Comparison of ENCODE assay signal across 8 cellular contexts in genomic region chr15:69478259-69478687, GRCh38. TPM values are rescaled to one million over a fixed set of nuclear protein-coding genes. Genes with fewer than 3 reads are reported as not detected.
DNase-seq lines count a peak whose midpoint lies in the region; ATAC-seq lines count a peak whose summit lies in the region.

No MANE protein-coding gene starts in this region.

- no peak overlapping the region for H3K4me3 ChIP-seq in H7 (ENCODE audit: insufficient read depth, low read depth, low read length)

- H3K27me3 ChIP-seq in H7 (ENCODE audit: control insufficient read depth, insufficient read depth, low read length), result no peaks in the 10 kb centered on the region

- intact Hi-C loops in head of caudate nucleus (cut with DNase I) (loop anchor here (5.0 kb wide), 1 partner anchor 1009 kb away; no protein-coding TSS in a partner anchor), posterior cingulate gyrus (cut with DNase I) (loop anchor here (10.0 kb wide), 1 partner anchor 1247 kb away; no protein-coding TSS in a partner anchor)

- no peaks in the 10 kb centered on the region for H3K36me3 ChIP-seq in H7 (replicated peaks; ENCODE audit: control insufficient read depth, insufficient read depth, low read length)

- ATAC-seq in GM19023 (IDR thresholded peaks at IDR 0.05; ENCODE audit: unreplicated experiment), result no peak
- ATAC-seq in GM21423 (IDR thresholded peaks at IDR 0.05; ENCODE audit: unreplicated experiment), result no peak

- peak in 8 of 14 donors; percentile 4 to 56 (median 18) for DNase-seq in C1 segment of cervical spinal cord (lab: John Stamatoyannopoulos, UW)
- DNase-seq in H7, result peak; percentile 87
- DNase-seq in NCI-H748 (lab: John Stamatoyannopoulos, UW; ENCODE audit: unreplicated experiment), result peak; percentile 78
- peak; percentile 69 to 72 for DNase-seq in activated T-cell treated with anti-CD3 and anti-CD28 coated beads, Interleukin-2, amount 50 U/mL, for 48 hours
- DNase-seq in head of caudate nucleus, result peak in 40 of 42 donors; percentile 14 to 80 (median 58)
- peak in 7 of 10 donors; percentile 47 to 91 (median 56) for DNase-seq in posterior cingulate gyrus

RNA-seq across cellular contexts. Expression of gene RPLP1, which starts 25.7 kb away (rescaled TPM):
- total RNA-seq in H7 (2014; rRNA removed; shearing (Covaris generic)), result 252 and 393 TPM in 2 replicates

Comparison
In these comparisons a context has a peak if more than half of its experiments do, and no peak if none do; other contexts are left out.
1. DNase-seq: peak in every context shown above with its lines; median percentile 87 in H7; 78 in NCI-H748; 70 in activated T-cell treated with anti-CD3 and anti-CD28 coated beads, Interleukin-2, amount 50 U/mL, for 48 hours; 58 in head of caudate nucleus; 56 in posterior cingulate gyrus; 18 in C1 segment of cervical spinal cord.